In genomic region chr11:44746894-44747293, GRCh38 we compare ENCODE assay signal across 1 cellular context.
TF ChIP-seq lines count a peak whose summit lies in the region.

No MANE protein-coding gene starts in this region.

TF ChIP-seq in H1, 55 proteins besides CTCF, POLR2A, EP300 and RAD21:
- no peak for TF ChIP-seq RFX5 (IDR thresholded peaks at IDR 0.05; ENCODE audit: borderline replicate concordance, low read depth, low read length)
- TF ChIP-seq TEAD4 (IDR thresholded peaks at IDR 0.05; ENCODE audit: low read depth, low read length): no peak
- TF ChIP-seq ATF3 (IDR thresholded peaks at IDR 0.05; ENCODE audit: insufficient read depth, low read depth, low read length): no peak
- TF ChIP-seq PHF8 (conservative IDR thresholded peaks at IDR 0.05; ENCODE audit: low read depth, low read length): no peak
- TF ChIP-seq SUZ12 (IDR thresholded peaks at IDR 0.05; ENCODE audit: low read length): no peak
- TF ChIP-seq BACH1 (IDR thresholded peaks at IDR 0.05; ENCODE audit: low read length): no peak
- no peak for TF ChIP-seq JUN (IDR thresholded peaks at IDR 0.05; ENCODE audit: low read depth, low read length)
- TF ChIP-seq JUND (IDR thresholded peaks at IDR 0.05; ENCODE audit: low read length): no peak
- no peak for TF ChIP-seq CHD2 (IDR thresholded peaks at IDR 0.05; ENCODE audit: low read length)
- no peak for TF ChIP-seq TAF7 (optimal IDR thresholded peaks at IDR 0.05; ENCODE audit: borderline replicate concordance, low read depth, low read length)
- no peak for TF ChIP-seq KDM1A (IDR thresholded peaks at IDR 0.05; ENCODE audit: borderline replicate concordance, low read length)
- TF ChIP-seq BRCA1 (IDR thresholded peaks at IDR 0.05; ENCODE audit: low read depth, low read length): no peak
- no peak for TF ChIP-seq SIX5 (IDR thresholded peaks at IDR 0.05; ENCODE audit: low read depth, low read length)
- TF ChIP-seq TBP (IDR thresholded peaks at IDR 0.05; ENCODE audit: low read depth, low read length): no peak
- TF ChIP-seq SRF (IDR thresholded peaks at IDR 0.05; ENCODE audit: low read depth, low read length): no peak
- no peak for TF ChIP-seq RBBP5 (IDR thresholded peaks at IDR 0.05; ENCODE audit: borderline replicate concordance, low read depth, low read length)
- no peak for TF ChIP-seq MAX (IDR thresholded peaks at IDR 0.05)
- no peak for TF ChIP-seq TCF12 (IDR thresholded peaks at IDR 0.05; ENCODE audit: low read depth, low read length)
- no peak for TF ChIP-seq RXRA (IDR thresholded peaks at IDR 0.05; ENCODE audit: insufficient read depth, low read depth, low read length)
- no peak for TF ChIP-seq POLR2AphosphoS5 (IDR thresholded peaks at IDR 0.05; ENCODE audit: low read depth, low read length)
